ENCODE assay signal across 24 cellular contexts in the genomic region with DNA sequence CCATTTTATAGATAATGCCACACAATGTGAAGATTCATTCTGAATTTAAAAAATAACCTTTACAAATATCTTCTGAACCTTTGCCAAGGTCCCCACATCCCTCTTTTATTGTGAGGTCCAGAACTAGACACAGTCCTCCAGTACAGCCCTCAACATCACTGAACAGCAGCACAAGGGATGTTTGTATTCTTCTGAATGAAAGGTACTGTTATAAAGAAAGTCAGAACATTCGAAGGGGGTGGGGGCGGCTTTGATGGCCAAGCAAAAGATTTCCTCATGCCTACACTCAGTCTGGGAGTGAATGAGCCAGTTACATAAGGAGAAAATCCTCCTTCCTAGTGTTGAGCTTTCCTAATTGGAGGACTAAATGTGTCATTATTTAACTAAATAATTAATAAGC.
"Had no signal": no experiment of that assay in that cellular context is flagged by ENCODE, and none has a peak within 500 bp of the region (broad histone marks: within the 10 kb centered on the region; RNA-seq: fewer than 3 reads in every experiment).

No MANE protein-coding gene starts in this region.

- H3K27ac Mint-ChIP-seq: mesothelial cell of epicardium; nephron progenitor cell; stimulated activated effector memory CD8-positive, alpha-beta T cell treated with anti-CD3 and anti-CD28 coated beads, Interleukin-12 subunit alpha, Interleukin-12 subunit beta, amount 100 ng/mL, for 72 hours; type B pancreatic cell had no signal

- FAIRE-seq: endometrium, kidney had no signal

- H3K27ac ChIP-seq: coronary artery, gastrocnemius medialis, ovary, right lobe of liver, testis, tibial artery had no signal

- H3K4me3 ChIP-seq: coronary artery, gastrocnemius medialis, lung, ovary, right lobe of liver, smooth muscle cell, testis, tibial artery had no signal

- H3K36me3 Mint-ChIP-seq: mesothelial cell of epicardium; naive thymus-derived CD8-positive, alpha-beta T cell; type B pancreatic cell had no signal

- DNase-seq: dermis blood vessel endothelial cell; effector memory CD4-positive, alpha-beta T cell; gastrocnemius medialis; kidney; mesenchymal stem cell; naive thymus-derived CD8-positive, alpha-beta T cell; nephron progenitor cell; occipital lobe; ovary; right lobe of liver; stimulated activated CD4-positive, alpha-beta T cell treated with anti-CD3 and anti-CD28 coated beads, Interleukin-12 subunit alpha, Interleukin-12 subunit beta, amount 100 ng/mL, for 4 hours; stimulated activated CD4-positive, alpha-beta T cell treated with anti-CD3 and anti-CD28 coated beads, Interleukin-1b, Interleukin-23, amount 100 ng/mL, for 48 hours; stimulated activated CD4-positive, alpha-beta T cell treated with anti-CD3 and anti-CD28 coated beads, Interleukin-4, amount 100 ng/mL, for 24 hours; stimulated activated naive CD8-positive, alpha-beta T cell treated with anti-CD3 and anti-CD28 coated beads, Interleukin-15, Interleukin-2, amounts not matched to agents 100 U/mL and 50 U/mL, for 24 hours; testis; tibial artery had no signal

- ATAC-seq: gastrocnemius medialis; left lobe of liver; naive thymus-derived CD8-positive, alpha-beta T cell; right lobe of liver; stimulated activated effector memory CD8-positive, alpha-beta T cell treated with anti-CD3 and anti-CD28 coated beads, Interleukin-12 subunit alpha, Interleukin-12 subunit beta, amount 100 ng/mL, for 72 hours; stimulated activated naive CD8-positive, alpha-beta T cell treated with anti-CD3 and anti-CD28 coated beads, Interleukin-15, Interleukin-2, amounts not matched to agents 100 U/mL and 50 U/mL, for 24 hours had no signal

- H3K36me3 ChIP-seq: gastrocnemius medialis, ovary, right lobe of liver, tibial artery had no signal

- H3K4me3 Mint-ChIP-seq: mesothelial cell of epicardium; stimulated activated effector memory CD8-positive, alpha-beta T cell treated with anti-CD3 and anti-CD28 coated beads, Interleukin-12 subunit alpha, Interleukin-12 subunit beta, amount 100 ng/mL, for 72 hours had no signal

- H3K9me3 Mint-ChIP-seq: mesothelial cell of epicardium; naive thymus-derived CD8-positive, alpha-beta T cell; nephron progenitor cell; stimulated activated effector memory CD8-positive, alpha-beta T cell treated with anti-CD3 and anti-CD28 coated beads, Interleukin-12 subunit alpha, Interleukin-12 subunit beta, amount 100 ng/mL, for 72 hours; type B pancreatic cell had no signal

- H3K27me3 ChIP-seq: gastrocnemius medialis, ovary, testis had no signal

- H3K9me3 ChIP-seq: gastrocnemius medialis, ovary, right lobe of liver, testis, tibial artery had no signal
